ENCODE assay signal across 17 cellular contexts in genomic region chr12:108886873-108887629, GRCh38. TPM values are rescaled to one million over a fixed set of nuclear protein-coding genes. Genes with fewer than 3 reads are reported as not detected.
A peak's percentile ranks its signal among the peaks of the same experiment; 100 is the strongest.
DNase-seq lines count a peak whose midpoint lies in the region; ATAC-seq, FAIRE-seq and TF ChIP-seq lines count a peak whose summit lies in the region.
"Had no signal": no experiment of that assay in that cellular context is flagged by ENCODE, and none has a peak within 500 bp of the region (broad histone marks: within the 10 kb centered on the region; RNA-seq: fewer than 3 reads in every experiment).

No MANE protein-coding gene starts in this region.

- H3K27me3 ChIP-seq in bronchial epithelial cell (ENCODE audit: control insufficient read depth, insufficient read depth, low read length) (no peaks in the 10 kb centered on the region), right lobe of liver (no peaks in the 10 kb centered on the region)

- H3K9me3 ChIP-seq in right lobe of liver, result no peaks in the 10 kb centered on the region

- WGBS in right lobe of liver (ENCODE audit: insufficient coverage, low coverage, low lambda C conversion rate, missing lambda C conversion rate), result 25% methylated on average over 7 of the region's 9 CpGs

- DNase-seq in NCI-H524 (lab: John Stamatoyannopoulos, UW) (peak; percentile 84 to 93), bronchial epithelial cell (ENCODE audit: low read depth) (no peak), right lobe of liver (peak; percentile 70 to 94 (median 81)), NCI-H1092 treated with DMSO at 0.1 percent for 48 hours (lab: John Stamatoyannopoulos, UW) (no peak), COLO668 (lab: John Stamatoyannopoulos, UW; ENCODE audit: unreplicated experiment) (no peak), UCSD-AML1 (lab: John Stamatoyannopoulos, UW; ENCODE audit: unreplicated experiment) (no peak), putamen (ENCODE audit: low spot score) (no peak)
- DNase-seq: CD4-positive, alpha-beta T cell; DMS153; EL; GDM1; GM23248 had no signal

- TF ChIP-seq POLR2A in right lobe of liver (IDR thresholded peaks at IDR 0.05), result no peak

- peak overlapping the region in 2 of 3 donors; percentile 66 to 73 for H3K27ac ChIP-seq in right lobe of liver
- H3K27ac ChIP-seq: GM23248 had no signal

- FAIRE-seq in bronchial epithelial cell (lab: Jason Lieb, UNC), result peak; percentile 13
- FAIRE-seq: A204.1, GM12892, H54 had no signal

- H3K4me3 ChIP-seq in bronchial epithelial cell (ENCODE audit: low read depth, low read length) (no peak overlapping the region), right lobe of liver (no peak overlapping the region)
- H3K4me3 ChIP-seq: GM23248 had no signal

- intact Hi-C loops in right lobe of liver (cut with DNase I), result no loop called here

- peaks cover 0 to 37% (median 18%) of the 10 kb centered on the region in 4 donors for H3K4me1 ChIP-seq in right lobe of liver

- no peaks in the 10 kb centered on the region for H3K36me3 ChIP-seq in bronchial epithelial cell (ENCODE audit: control insufficient read depth, insufficient read depth, low read length)
- H3K36me3 ChIP-seq in right lobe of liver, result peaks cover 0 to 8% (median 3%) of the 10 kb centered on the region in 4 donors

- ATAC-seq in right lobe of liver, result peak; percentile 87 to 90 (median 88)
- ATAC-seq: HCT116 had no signal

- TF ChIP-seq CTCF in bronchial epithelial cell (IDR thresholded peaks at IDR 0.05; ENCODE audit: insufficient read depth, low read length, severe bottlenecking) (no peak), right lobe of liver (IDR thresholded peaks at IDR 0.05) (no peak)

RNA-seq across cellular contexts. Expression of gene DAO, which starts 7.2 kb away (rescaled TPM):
- total RNA-seq in bronchial epithelial cell (not detected in 2 replicates), right lobe of liver (10 to 100 TPM; 26.7 to 70.2 (median 45.0) TPM)
- total RNA-seq: B cell; CD4-positive, alpha-beta T cell; GM23248 had no signal

RNA-seq across cellular contexts. Expression of gene SSH1, which starts 29.7 kb away (rescaled TPM):
- 7.1 and 8.1 TPM in 2 replicates for total RNA-seq in bronchial epithelial cell
- total RNA-seq in right lobe of liver, result 10 to 100 TPM in 5 of 6 experiments, 1 to 10 TPM in 1; 9.8 to 17.6 (median 15.7) TPM

Comparison
In these comparisons a context has a peak if more than half of its experiments do, and no peak if none do; other contexts are left out.
1. DNase-seq: peak in NCI-H524 (2 of 2) and right lobe of liver (3 of 3); none in bronchial epithelial cell (single experiment), NCI-H1092 treated with DMSO at 0.1 percent for 48 hours (single experiment), COLO668 (single experiment), UCSD-AML1 (single experiment) and putamen (single experiment).
2. RNA of gene DAO, which starts 7.2 kb away (total RNA-seq): 26.7 to 70.2 TPM in right lobe of liver; not detected in bronchial epithelial cell; every median in the first group is over 10 times any median in the second.